Comparison of ENCODE assay signal across 31 cellular contexts in genomic region chr16:50688867-50689266, GRCh38. TPM values are rescaled to one million over a fixed set of nuclear protein-coding genes. Genes with fewer than 3 reads are reported as not detected.
"Had no signal": no experiment of that assay in that cellular context is flagged by ENCODE, and none has a peak within 500 bp of the region (broad histone marks: within the 10 kb centered on the region; RNA-seq: fewer than 3 reads in every experiment).

No MANE protein-coding gene starts in this region.

- ATAC-seq: activated CD8-positive, alpha-beta memory T cell treated with anti-CD3 and anti-CD28 coated beads, Interleukin-2, amount 10 ng/mL, durations not matched to agents 7 days and 5 days; activated CD8-positive, alpha-beta T cell treated with anti-CD3 and anti-CD28 coated beads, Interleukin-2, amount 10 ng/mL, durations not matched to agents 7 days and 5 days; body of pancreas; left colon; naive thymus-derived CD4-positive, alpha-beta T cell; pancreas; stimulated activated effector memory CD8-positive, alpha-beta T cell treated with anti-CD3 and anti-CD28 coated beads, Interleukin-12 subunit alpha, Interleukin-12 subunit beta, amount 100 ng/mL, for 72 hours; stimulated activated naive CD8-positive, alpha-beta T cell treated with anti-CD3 and anti-CD28 coated beads, Interleukin-15, amount 100 ng/mL, for 72 hours had no signal

- H3K27ac ChIP-seq: adrenal gland, body of pancreas, cardiac muscle cell, coronary artery, dorsolateral prefrontal cortex, pancreas, prostate gland, sigmoid colon had no signal

- H3K9me3 ChIP-seq: adrenal gland, body of pancreas, pancreas, prostate gland, sigmoid colon had no signal

- H3K36me3 ChIP-seq: adrenal gland, cardiac muscle cell, pancreas, prostate gland, sigmoid colon had no signal

- H3K4me1 ChIP-seq: pancreas, prostate gland had no signal

- DNase-seq: activated CD8-positive, alpha-beta memory T cell treated with anti-CD3 and anti-CD28 coated beads, Interleukin-2, amount 10 ng/mL, durations not matched to agents 7 days and 5 days; activated CD8-positive, alpha-beta T cell treated with anti-CD3 and anti-CD28 coated beads, Interleukin-2, amount 10 ng/mL, durations not matched to agents 7 days and 5 days; activated effector memory CD4-positive, alpha-beta T cell treated with Interleukin-2 at 50 U/mL for 16 hours; activated naive CD4-positive, alpha-beta T cell treated with Interleukin-2 at 50 U/mL for 16 hours; activated naive CD8-positive, alpha-beta T cell treated with anti-CD3 and anti-CD28 coated beads for 36 hours; activated T-cell treated with anti-CD3 and anti-CD28 coated beads for 4 hours; body of pancreas; dorsolateral prefrontal cortex; effector memory CD4-positive, alpha-beta T cell; erythroblast; head of caudate nucleus; hippocampal formation; kidney; left colon; midbrain; naive thymus-derived CD4-positive, alpha-beta T cell; nucleus accumbens; pancreas; sigmoid colon; small intestine; stimulated activated CD4-positive, alpha-beta T cell treated with anti-CD3 and anti-CD28 coated beads, Interleukin-4, amount 100 ng/mL, for 24 hours; stimulated activated naive CD8-positive, alpha-beta T cell treated with anti-CD3 and anti-CD28 coated beads, Interleukin-15, amount 100 ng/mL, for 72 hours; substantia nigra had no signal

- H3K4me3 ChIP-seq: adrenal gland, body of pancreas, cardiac muscle cell, coronary artery, dorsolateral prefrontal cortex, pancreas, prostate gland, sigmoid colon had no signal

- H3K27me3 ChIP-seq: adrenal gland, pancreas, sigmoid colon had no signal

- FAIRE-seq: kidney, pancreas, small intestine had no signal

RNA-seq across cellular contexts. Expression of gene NOD2, which starts 4.5 kb away (rescaled TPM):
- total RNA-seq: cardiac muscle cell had no signal
- polyA plus RNA-seq: neural cell had no signal

RNA-seq across cellular contexts. Expression of gene SNX20, which starts 7.8 kb away (rescaled TPM):
- total RNA-seq: cardiac muscle cell, cerebellum, WTC11 had no signal
- polyA plus RNA-seq: cardiac muscle cell, neural cell had no signal
